ENCODE assay signal across 18 cellular contexts in genomic region chr11:27330633-27331270, GRCh38.
"Had no signal": no experiment of that assay in that cellular context is flagged by ENCODE, and none has a peak within 500 bp of the region (broad histone marks: within the 10 kb centered on the region; RNA-seq: fewer than 3 reads in every experiment).

No MANE protein-coding gene starts in this region.

- H3K27me3 ChIP-seq: gastroesophageal sphincter, sigmoid colon, thyroid gland had no signal

- ATAC-seq: gastroesophageal sphincter; left cardiac atrium; naive thymus-derived CD4-positive, alpha-beta T cell; T-cell had no signal

- DNase-seq: activated CD8-positive, alpha-beta memory T cell treated with anti-CD3 and anti-CD28 coated beads for 24 hours; activated CD8-positive, alpha-beta memory T cell treated with anti-CD3 and anti-CD28 coated beads, Interleukin-2, amount 50 U/mL, for 48 hours; activated naive CD4-positive, alpha-beta T cell treated with Interleukin-2 at 50 U/mL for 16 hours; activated naive CD8-positive, alpha-beta T cell treated with anti-CD3 and anti-CD28 coated beads for 36 hours; activated T-cell treated with anti-CD3 and anti-CD28 coated beads, Interleukin-2, amount 50 U/mL, for 48 hours; cortex of kidney; head of caudate nucleus; left cardiac atrium; naive thymus-derived CD4-positive, alpha-beta T cell; sigmoid colon; stimulated activated CD4-positive, alpha-beta T cell treated with anti-CD3 and anti-CD28 coated beads, Interleukin-4, amount 100 ng/mL, for 24 hours; stimulated activated naive CD4-positive, alpha-beta T cell treated with Interleukin-2 at 50 U/mL for 16 hours; substantia nigra; T-cell; thyroid gland; WERI-Rb-1 had no signal

- H3K4me1 ChIP-seq: gastroesophageal sphincter, thyroid gland had no signal

- H3K4me3 ChIP-seq: gastroesophageal sphincter, sigmoid colon, thyroid gland had no signal

- H3K27me3 Mint-ChIP-seq: activated naive CD8-positive, alpha-beta T cell treated with anti-CD3 and anti-CD28 coated beads for 36 hours; naive thymus-derived CD4-positive, alpha-beta T cell; T-cell had no signal

- H3K27ac ChIP-seq: epithelial cell of prostate, gastroesophageal sphincter, sigmoid colon, thyroid gland, WERI-Rb-1 had no signal

- H3K4me3 Mint-ChIP-seq: activated naive CD8-positive, alpha-beta T cell treated with anti-CD3 and anti-CD28 coated beads for 36 hours; naive thymus-derived CD4-positive, alpha-beta T cell; T-cell had no signal

- H3K36me3 ChIP-seq: gastroesophageal sphincter, sigmoid colon, thyroid gland, WERI-Rb-1 had no signal

- H3K4me1 Mint-ChIP-seq: activated naive CD8-positive, alpha-beta T cell treated with anti-CD3 and anti-CD28 coated beads for 36 hours; T-cell had no signal

- H3K27ac Mint-ChIP-seq: activated naive CD8-positive, alpha-beta T cell treated with anti-CD3 and anti-CD28 coated beads for 36 hours; naive thymus-derived CD4-positive, alpha-beta T cell; T-cell had no signal

- H3K9me3 ChIP-seq: sigmoid colon, thyroid gland had no signal
